8 cellular contexts compared by ENCODE assay signal in the genomic region with DNA sequence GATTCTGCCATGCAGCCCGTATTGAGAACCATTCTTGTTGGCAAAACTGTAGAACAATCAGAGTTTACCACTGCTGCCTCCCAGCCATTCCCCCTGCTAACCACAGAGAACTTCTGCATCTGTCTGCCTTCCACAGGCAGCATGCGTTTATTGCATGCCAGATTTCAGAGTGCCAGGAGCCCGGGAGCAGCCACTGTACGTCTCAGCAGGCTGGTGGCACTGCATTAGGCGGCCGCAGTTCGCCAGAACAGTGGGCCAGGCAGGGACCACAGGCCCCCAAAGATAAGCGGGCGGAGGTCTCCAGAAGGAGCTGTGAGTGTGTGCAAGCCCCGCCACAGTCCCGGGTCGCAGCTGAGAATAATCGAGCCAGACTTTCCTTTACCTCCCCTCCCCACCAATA. TPM values are rescaled to one million over a fixed set of nuclear protein-coding genes. Genes with fewer than 3 reads are reported as not detected.
DNase-seq lines count a peak whose midpoint lies in the region; ATAC-seq and TF ChIP-seq lines count a peak whose summit lies in the region.

No MANE protein-coding gene starts in this region.

- H3K27me3 ChIP-seq in neuron (ENCODE audit: insufficient read depth, low read length), result no peaks in the 10 kb centered on the region
- H3K27me3 ChIP-seq in testis, result no peaks in the 10 kb centered on the region

- H3K4me3 ChIP-seq in neuron (ENCODE audit: low read length) (peak overlapping the region; percentile 44), testis (peak overlapping the region in 1 of 2 donors; percentile 15)

- peaks cover 5% of the 10 kb centered on the region for H3K4me1 ChIP-seq in neuron (ENCODE audit: insufficient read depth, low read length)
- peaks cover 9% of the 10 kb centered on the region for H3K4me1 ChIP-seq in testis

- no peaks in the 10 kb centered on the region for H3K36me3 ChIP-seq in neuron (ENCODE audit: insufficient read depth, low read length)
- no peaks in the 10 kb centered on the region for H3K36me3 ChIP-seq in testis (ENCODE audit: low read depth, missing control alignments)

- DNase-seq in SHP77 (lab: John Stamatoyannopoulos, UW) (peak; percentile 15 to 18), SHP77 treated with DMSO at 0.1 percent for 48 hours (lab: John Stamatoyannopoulos, UW) (no peak), NCI-H2227 treated with DMSO at 0.1 percent for 48 hours (lab: John Stamatoyannopoulos, UW) (peak; percentile 49), cerebellum (ENCODE audit: low spot score) (peak; percentile 50), testis (no peak), retina (no peak)

- intact Hi-C loops in testis (cut with DNase I; ENCODE audit: low total_unique reads), result no loop called here

- ATAC-seq in GM21360 (IDR thresholded peaks at IDR 0.05; ENCODE audit: unreplicated experiment), result no peak

- H3K27ac ChIP-seq in testis, result no peak overlapping the region

- WGBS in testis, 2 donors, result 21 to 42% methylated on average over 7 to 13 of the region's 13 CpGs

- H3K9me3 ChIP-seq in neuron (ENCODE audit: low read length) (no peaks in the 10 kb centered on the region), testis (no peaks in the 10 kb centered on the region)

- H2AFZ ChIP-seq in neuron (ENCODE audit: low read depth, low read length), result peak overlapping the region; percentile 89

- TF ChIP-seq POLR2A in testis (IDR thresholded peaks at IDR 0.05), result no peak

- no peak for TF ChIP-seq CTCF in testis (IDR thresholded peaks at IDR 0.05)

RNA-seq across cellular contexts. Expression of a gene that starts 31.8 kb away (rescaled TPM):
- total RNA-seq in cerebellum (3.2 TPM), testis (1 to 10 TPM; 2.4 to 3.3 TPM)
- 2.9 TPM for polyA plus RNA-seq in testis (ENCODE audit: insufficient read depth, low read depth, low replicate concordance)

Comparison
In these comparisons a context has a peak if more than half of its experiments do, and no peak if none do; other contexts are left out.
1. DNase-seq: peak in SHP77 (2 of 2), NCI-H2227 treated with DMSO at 0.1 percent for 48 hours (single experiment) and cerebellum (single experiment); none in SHP77 treated with DMSO at 0.1 percent for 48 hours (single experiment), testis (single experiment) and retina (single experiment).